In genomic region chr15:41490355-41490754, GRCh38 we compare ENCODE assay signal across 10 cellular contexts.
DNase-seq lines count a peak whose midpoint lies in the region; ATAC-seq, FAIRE-seq and TF ChIP-seq lines count a peak whose summit lies in the region.
"Had no signal": no experiment of that assay in that cellular context is flagged by ENCODE, and none has a peak within 500 bp of the region (broad histone marks: within the 10 kb centered on the region; RNA-seq: fewer than 3 reads in every experiment).

No MANE protein-coding gene starts in this region.

- no peak for ATAC-seq in HG03159 (IDR thresholded peaks at IDR 0.05; ENCODE audit: unreplicated experiment)
- ATAC-seq in GM21526 (IDR thresholded peaks at IDR 0.05; ENCODE audit: low FRiP score, unreplicated experiment): no peak

- DNase-seq in stimulated activated CD4-positive, alpha-beta T cell treated with anti-CD3 and anti-CD28 coated beads, Interleukin-15, amount 100 ng/mL, for 24 hours: peak; percentile 61
- DNase-seq in stimulated activated CD4-positive, alpha-beta T cell treated with anti-CD3 and anti-CD28 coated beads, Interleukin-2, amount 100 ng/mL, for 48 hours: no peak
- DNase-seq in NCI-H69 (lab: John Stamatoyannopoulos, UW): peak; percentile 66
- peak; percentile 96 for DNase-seq in choroid plexus epithelial cell (ENCODE audit: low read depth)
- peak; percentile 89 for DNase-seq in urothelium cell line (ENCODE audit: low spot score)
- DNase-seq in cerebellar cortex (ENCODE audit: low spot score): no peak
- DNase-seq: activated gamma-delta T cell, NCI-H1048 had no signal

- H3K4me3 ChIP-seq in choroid plexus epithelial cell (ENCODE audit: low read depth, low read length): no peak overlapping the region

- no peak for TF ChIP-seq CTCF in choroid plexus epithelial cell (conservative IDR thresholded peaks at IDR 0.05; ENCODE audit: low read depth, low read length)

- FAIRE-seq in urothelium cell line (lab: Jason Lieb, UNC): no peak

Comparison
In these comparisons a context has a peak if more than half of its experiments do, and no peak if none do; other contexts are left out.
1. DNase-seq: peak in stimulated activated CD4-positive, alpha-beta T cell treated with anti-CD3 and anti-CD28 coated beads, Interleukin-15, amount 100 ng/mL, for 24 hours (single experiment), NCI-H69 (single experiment), choroid plexus epithelial cell (single experiment) and urothelium cell line (single experiment); none in stimulated activated CD4-positive, alpha-beta T cell treated with anti-CD3 and anti-CD28 coated beads, Interleukin-2, amount 100 ng/mL, for 48 hours (0 of 2) and cerebellar cortex (single experiment).